ENCODE assay signal across 8 cellular contexts in the genomic region with DNA sequence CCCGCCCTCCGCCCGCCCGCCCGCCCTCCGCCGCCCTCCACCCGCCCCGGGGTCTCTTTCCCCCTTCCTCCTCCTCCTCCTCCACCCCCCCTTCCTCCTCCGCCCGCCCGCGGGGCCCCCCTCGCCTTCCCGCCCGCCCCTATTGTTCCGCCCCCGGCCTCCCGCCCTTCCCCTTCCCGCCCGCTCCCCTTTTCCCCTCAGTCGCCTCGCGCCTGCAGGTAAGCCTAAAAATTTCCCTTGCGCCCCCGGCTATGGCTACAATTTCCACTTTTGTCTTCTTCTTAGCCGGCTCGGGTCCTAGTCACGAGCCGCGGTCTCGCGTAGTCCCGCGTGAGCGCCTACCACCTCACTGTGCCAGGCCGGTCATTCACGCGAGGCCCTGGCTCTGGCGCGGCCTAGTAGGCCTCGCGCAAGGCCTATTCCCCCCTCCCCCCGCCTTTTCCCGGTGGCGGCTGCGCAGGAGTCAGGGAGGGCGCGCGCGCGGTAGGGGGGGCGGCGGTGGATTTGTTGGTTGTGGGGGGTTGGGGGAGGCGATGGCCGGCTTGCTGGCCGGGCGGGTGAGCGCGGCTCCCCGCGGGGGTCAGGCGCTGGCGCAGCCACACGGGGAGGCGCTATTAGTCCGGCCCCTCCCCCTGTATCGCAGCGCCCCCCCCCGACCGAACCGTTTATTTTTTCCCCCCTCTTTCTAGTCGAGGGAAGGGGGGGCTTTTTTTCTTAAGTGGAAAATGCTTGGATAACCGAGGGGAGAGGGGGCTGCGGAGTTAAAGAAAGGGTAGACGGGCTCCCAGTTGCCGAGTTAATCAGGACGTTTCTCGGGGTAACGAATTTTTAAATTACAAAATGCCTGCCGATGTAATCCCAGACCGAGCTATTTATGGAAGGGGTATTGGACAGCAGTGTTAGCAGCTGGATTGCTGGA. TPM values are rescaled to one million over a fixed set of nuclear protein-coding genes. Genes with fewer than 3 reads are reported as not detected.
A peak's percentile ranks its signal among the peaks of the same experiment; 100 is the strongest.
DNase-seq lines count a peak whose midpoint lies in the region; ATAC-seq and TF ChIP-seq lines count a peak whose summit lies in the region.

No MANE protein-coding gene starts in this region.

- peak overlapping the region; percentile 99 for H3K4me2 ChIP-seq in Karpas-422 (ENCODE audit: low read depth, low read length, poor library complexity, severe bottlenecking)

- H3K36me3 Mint-ChIP-seq in activated naive CD4-positive, alpha-beta T cell treated with anti-CD3 and anti-CD28 coated beads, Interleukin-2, amount 10 ng/mL, durations not matched to agents 7 days and 5 days: peaks cover 51% of the 10 kb centered on the region

- H3K27ac ChIP-seq in Karpas-422 (ENCODE audit: low read length) (peak overlapping the region; percentile 91), gastroesophageal sphincter (peak overlapping the region; percentile 92 to 97 (median 96)), neutrophil (peak overlapping the region; percentile 96)

- TF ChIP-seq CTCF in gastroesophageal sphincter (IDR thresholded peaks at IDR 0.05) (peak in 1 of 4 experiments; percentile 71), neutrophil (IDR thresholded peaks at IDR 0.05) (peak; percentile 35)

- peaks cover 41% of the 10 kb centered on the region for H4K20me1 ChIP-seq in Karpas-422 (ENCODE audit: insufficient read depth, low read depth, low read length)

- CTCF ChIA-PET in activated naive CD4-positive, alpha-beta T cell treated with anti-CD3 and anti-CD28 coated beads, Interleukin-2, amount 10 ng/mL, durations not matched to agents 7 days and 5 days (lab: Charles Lee): interaction anchor here (0.6 to 1.2 kb wide), 2 partner anchors 14 to 126 kb away, joined by 3 read pairs; no protein-coding TSS in a partner anchor

- DNase-seq in NCI-H1694 (lab: John Stamatoyannopoulos, UW): peak; percentile 53
- no peak for DNase-seq in NCI-H1694 treated with DMSO at 0.1 percent for 48 hours (lab: John Stamatoyannopoulos, UW)
- DNase-seq in Karpas-422: peak; percentile 86
- DNase-seq in SK-MEL-5 (ENCODE audit: low read depth, low spot score): peak; percentile 88
- peak; percentile 81 for DNase-seq in activated naive CD4-positive, alpha-beta T cell treated with anti-CD3 and anti-CD28 coated beads, Interleukin-2, amount 10 ng/mL, durations not matched to agents 7 days and 5 days
- peak; percentile 73 for DNase-seq in stromal cell of bone marrow (ENCODE audit: low read depth)

- peak overlapping the region; percentile 100 for H3K9ac ChIP-seq in Karpas-422 (ENCODE audit: low read length)

- H3K9me3 ChIP-seq in Karpas-422 (ENCODE audit: low read length) (no peaks in the 10 kb centered on the region), gastroesophageal sphincter (no peaks in the 10 kb centered on the region), neutrophil (no peaks in the 10 kb centered on the region)

- H3K4me1 Mint-ChIP-seq in activated naive CD4-positive, alpha-beta T cell treated with anti-CD3 and anti-CD28 coated beads, Interleukin-2, amount 10 ng/mL, durations not matched to agents 7 days and 5 days: peaks cover 41% of the 10 kb centered on the region

- WGBS in gastroesophageal sphincter (ENCODE audit: low coverage in 1 of 2), 2 donors: 0 to 4% methylated on average over 4 to 9 of the region's 82 CpGs

- H3K4me3 ChIP-seq in Karpas-422 (ENCODE audit: low read length) (peak overlapping the region; percentile 98), gastroesophageal sphincter (peak overlapping the region; percentile 77 to 89), neutrophil (ENCODE audit: low read depth in 1 of 2, low read length in 1 of 2) (peak overlapping the region; percentile 71 to 94)

- peaks cover 55% of the 10 kb centered on the region for H3K79me2 ChIP-seq in Karpas-422 (ENCODE audit: low read length)

- peak overlapping the region; percentile 99 for H3K4me3 Mint-ChIP-seq in activated naive CD4-positive, alpha-beta T cell treated with anti-CD3 and anti-CD28 coated beads, Interleukin-2, amount 10 ng/mL, durations not matched to agents 7 days and 5 days

- peak overlapping the region; percentile 99 for H3K27ac Mint-ChIP-seq in activated naive CD4-positive, alpha-beta T cell treated with anti-CD3 and anti-CD28 coated beads, Interleukin-2, amount 10 ng/mL, durations not matched to agents 7 days and 5 days

- H3K36me3 ChIP-seq in Karpas-422 (ENCODE audit: insufficient read depth, low read length) (peaks cover 46% of the 10 kb centered on the region), gastroesophageal sphincter (peaks cover 10 to 51% of the 10 kb centered on the region in 2 donors), neutrophil (peaks cover 50% of the 10 kb centered on the region)

- peak; percentile 73 for ATAC-seq in gastroesophageal sphincter

- peak in 1 of 2 donors; percentile 15 for TF ChIP-seq POLR2A in gastroesophageal sphincter (IDR thresholded peaks at IDR 0.05)

- no peaks in the 10 kb centered on the region for H3K9me2 ChIP-seq in Karpas-422 (replicated peaks; ENCODE audit: insufficient read depth, low read length)

- H3K4me1 ChIP-seq in Karpas-422 (ENCODE audit: low read length) (peaks cover 32% of the 10 kb centered on the region), gastroesophageal sphincter (peaks cover 8 to 31% (median 20%) of the 10 kb centered on the region in 3 donors), neutrophil (ENCODE audit: control insufficient read depth in 1 of 2, insufficient read depth in 1 of 2, low read depth in 1 of 2, low read length in 1 of 2) (peaks cover 20 to 21% of the 10 kb centered on the region in 2 experiments)

- in situ Hi-C loops in SK-MEL-5 (cut with HindIII; ENCODE audit: low pct_unique_long_range_greater_than_20kb, low sequenced_read_pairs): no loop called here

- no peaks in the 10 kb centered on the region for H3K27me3 Mint-ChIP-seq in activated naive CD4-positive, alpha-beta T cell treated with anti-CD3 and anti-CD28 coated beads, Interleukin-2, amount 10 ng/mL, durations not matched to agents 7 days and 5 days

- no peak for TF ChIP-seq EP300 in gastroesophageal sphincter (IDR thresholded peaks at IDR 0.05)

- H3K9me3 Mint-ChIP-seq in activated naive CD4-positive, alpha-beta T cell treated with anti-CD3 and anti-CD28 coated beads, Interleukin-2, amount 10 ng/mL, durations not matched to agents 7 days and 5 days: no peaks in the 10 kb centered on the region

- H3K27me3 ChIP-seq in Karpas-422 (ENCODE audit: low read length) (no peaks in the 10 kb centered on the region), gastroesophageal sphincter (no peaks in the 10 kb centered on the region), neutrophil (no peaks in the 10 kb centered on the region)

- H2AFZ ChIP-seq in Karpas-422 (ENCODE audit: low read length): no peak overlapping the region

RNA-seq across cellular contexts. Expression of a gene that starts 0.5 kb away (rescaled TPM):
- 340 and 447 TPM in 2 replicates for total RNA-seq in Karpas-422 (2014; rRNA removed; shearing (Covaris generic); ENCODE audit: low replicate concordance)
- total RNA-seq in SK-MEL-5 (2014; rRNA removed; shearing (Covaris generic)): 165 and 176 TPM in 2 replicates
- 438 and 606 TPM in 2 replicates for polyA plus RNA-seq in SK-MEL-5 (2015; cell fraction: cytosol; rRNA removed)
- 945 and 1,122 TPM in 2 replicates for polyA plus RNA-seq in SK-MEL-5 (2015; cell fraction: nucleus; rRNA removed)
- total RNA-seq in gastroesophageal sphincter: 100 to 1,000 TPM; 259 to 375 (median 354) TPM

RNA-seq across cellular contexts. Expression of a gene that starts 10.9 kb away (rescaled TPM):
- 112 and 139 TPM in 2 replicates for total RNA-seq in Karpas-422 (2014; rRNA removed; shearing (Covaris generic); ENCODE audit: low replicate concordance)
- 101 and 106 TPM in 2 replicates for total RNA-seq in SK-MEL-5 (2014; rRNA removed; shearing (Covaris generic))
- polyA plus RNA-seq in SK-MEL-5 (2015; cell fraction: cytosol; rRNA removed): 163 and 231 TPM in 2 replicates
- 88.8 and 112 TPM in 2 replicates for polyA plus RNA-seq in SK-MEL-5 (2015; cell fraction: nucleus; rRNA removed)
- 10 to 100 TPM; 54.2 to 73.2 (median 69.6) TPM for total RNA-seq in gastroesophageal sphincter

RNA-seq across cellular contexts. Expression of a gene that starts 28.8 kb away (rescaled TPM):
- total RNA-seq in Karpas-422 (2014; rRNA removed; shearing (Covaris generic); ENCODE audit: low replicate concordance): not detected in 2 replicates
- total RNA-seq in SK-MEL-5 (2014; rRNA removed; shearing (Covaris generic)): 0.13 TPM in 1 of 2 replicates, not detected in the other
- not detected in 2 replicates for polyA plus RNA-seq in SK-MEL-5 (2015; cell fraction: cytosol; rRNA removed)
- 0.19 TPM in 1 of 2 replicates, not detected in the other for polyA plus RNA-seq in SK-MEL-5 (2015; cell fraction: nucleus; rRNA removed)
- under 1 TPM in 1 of 4 donors, not detected in 3; 0.13 TPM for total RNA-seq in gastroesophageal sphincter

RNA-seq across cellular contexts. Expression of a gene that starts 46.8 kb away (rescaled TPM):
- 21.9 and 24.8 TPM in 2 replicates for total RNA-seq in Karpas-422 (2014; rRNA removed; shearing (Covaris generic); ENCODE audit: low replicate concordance)
- total RNA-seq in SK-MEL-5 (2014; rRNA removed; shearing (Covaris generic)): 10.1 and 11.4 TPM in 2 replicates
- polyA plus RNA-seq in SK-MEL-5 (2015; cell fraction: cytosol; rRNA removed): 12.7 and 14.6 TPM in 2 replicates
- 150 and 170 TPM in 2 replicates for polyA plus RNA-seq in SK-MEL-5 (2015; cell fraction: nucleus; rRNA removed)
- total RNA-seq in gastroesophageal sphincter: 10 to 100 TPM; 14.8 to 41.9 (median 20.3) TPM

RNA-seq across cellular contexts. Expression of a gene that starts 48.7 kb away (rescaled TPM):
- total RNA-seq in Karpas-422 (2014; rRNA removed; shearing (Covaris generic); ENCODE audit: low replicate concordance): 37.0 and 65.7 TPM in 2 replicates
- total RNA-seq in SK-MEL-5 (2014; rRNA removed; shearing (Covaris generic)): 57.3 and 62.8 TPM in 2 replicates
- polyA plus RNA-seq in SK-MEL-5 (2015; cell fraction: cytosol; rRNA removed): 55.0 and 65.0 TPM in 2 replicates
- polyA plus RNA-seq in SK-MEL-5 (2015; cell fraction: nucleus; rRNA removed): 441 and 455 TPM in 2 replicates
- 10 to 100 TPM; 12.1 to 19.6 (median 17.4) TPM for total RNA-seq in gastroesophageal sphincter
